In genomic region chr17:39225308-39225973, GRCh38 we compare ENCODE assay signal across 9 cellular contexts. TPM values are rescaled to one million over a fixed set of nuclear protein-coding genes. Genes with fewer than 3 reads are reported as not detected.
DNase-seq lines count a peak whose midpoint lies in the region; ATAC-seq and TF ChIP-seq lines count a peak whose summit lies in the region.
"Had no signal": no experiment of that assay in that cellular context is flagged by ENCODE, and none has a peak within 500 bp of the region (broad histone marks: within the 10 kb centered on the region; RNA-seq: fewer than 3 reads in every experiment).

Gene STAC2 (minus strand): TSS chr17:39225945. CDS start chr17:39225502, 443 bp downstream.

- peak within 1 kb of the TSS; percentile 70 for H3K4me2 ChIP-seq in SK-N-SH

- 4% methylated on average over 36 of the region's 72 CpGs for WGBS in SK-N-SH (ENCODE audit: low lambda C conversion rate)
- 1 to 2% (median 1%) methylated on average over 21 to 71 of the region's 72 CpGs for WGBS in ovary, 3 donors

- TF ChIP-seq POLR2A in ovary (IDR thresholded peaks at IDR 0.05) = no peak

- no peak within 1 kb of the TSS for H3K9ac ChIP-seq in SK-N-SH

- peak within 1 kb of the TSS in 3 of 4 donors; percentile 79 to 89 (median 83) for H3K4me3 Mint-ChIP-seq in CD4-positive, CD25-positive, alpha-beta regulatory T cell

- no peak within 1 kb of the TSS for H3K4me3 ChIP-seq in CD4-positive, CD25-positive, alpha-beta regulatory T cell (ENCODE audit: low read depth, low read length)
- peak within 1 kb of the TSS; percentile 50 to 55 for H3K4me3 ChIP-seq in SK-N-SH (ENCODE audit: low read depth in 2 of 2, low read length in 1 of 2)
- peak within 1 kb of the TSS; percentile 42 for H3K4me3 ChIP-seq in ovary

- H3K4me1 Mint-ChIP-seq in CD4-positive, CD25-positive, alpha-beta regulatory T cell = peaks cover 0 to 15% (median 7%) of the 10 kb centered on the region in 4 donors

- no peak within 1 kb of the TSS for H3K27ac Mint-ChIP-seq in CD4-positive, CD25-positive, alpha-beta regulatory T cell

- no peak within 1 kb of the TSS for H3K27ac ChIP-seq in CD4-positive, CD25-positive, alpha-beta regulatory T cell (ENCODE audit: insufficient read depth, low read length, poor library complexity, severe bottlenecking)
- H3K27ac ChIP-seq in SK-N-SH (ENCODE audit: low read depth in 2 of 2, low read length in 1 of 2) (no peak within 1 kb of the TSS), ovary (no peak within 1 kb of the TSS)

- H4K20me1 ChIP-seq in SK-N-SH (ENCODE audit: insufficient read depth) = no peaks in the 10 kb centered on the region

- no peak for DNase-seq in CD4-positive, CD25-positive, alpha-beta regulatory T cell
- DNase-seq in SK-N-SH = peak; percentile 58
- DNase-seq in ovary = no peak
- no peak for DNase-seq in NCI-H1048 (lab: John Stamatoyannopoulos, UW)
- no peak for DNase-seq in GM20000 (ENCODE audit: low spot score)
- DNase-seq in LoVo (ENCODE audit: low spot score) = no peak
- DNase-seq: T-helper 9 cell had no signal

- H3K4me1 ChIP-seq in CD4-positive, CD25-positive, alpha-beta regulatory T cell (ENCODE audit: control insufficient read depth, insufficient read depth, low read length, poor library complexity, severe bottlenecking) = peaks cover 20% of the 10 kb centered on the region
- H3K4me1 ChIP-seq in SK-N-SH (ENCODE audit: control insufficient read depth in 1 of 2, insufficient read depth in 2 of 2, low read depth in 1 of 2, low read length in 1 of 2) (peaks cover 8 to 9% of the 10 kb centered on the region in 2 experiments; a peak in 2 of 4 replicates), ovary (ENCODE audit: insufficient read depth) (peaks cover 2% of the 10 kb centered on the region)

- H3K36me3 ChIP-seq in CD4-positive, CD25-positive, alpha-beta regulatory T cell (ENCODE audit: control insufficient read depth, insufficient read depth, low read length) = no peaks in the 10 kb centered on the region
- H3K36me3 ChIP-seq in SK-N-SH (replicated peaks in 1 of 2; ENCODE audit: control insufficient read depth in 1 of 2, insufficient read depth in 2 of 2, low read length in 1 of 2) = no peaks in the 10 kb centered on the region
- H3K36me3 ChIP-seq in ovary = no peaks in the 10 kb centered on the region

- POLR2A ChIA-PET in SK-N-SH (lab: Yijun Ruan, JAX) = interaction anchor here (0.6 to 1.2 kb wide), 4 partner anchors 10 to 372 kb away, joined by 3 to 6 read pairs (median 3); partner anchors contain the start of genes RPL19 and RPL23

- 0 out of 2 replicates have a peak within 1 kb of the TSS, but pooled peaks have one; percentile 35 for H2AFZ ChIP-seq in SK-N-SH (ENCODE audit: low read depth)

- peak in 1 of 2 donors; percentile 21 for ATAC-seq in CD4-positive, CD25-positive, alpha-beta regulatory T cell (ENCODE audit: low read depth in 2 of 2)
- ATAC-seq in esophagus mucosa (peak; percentile 4), GM21529 (IDR thresholded peaks at IDR 0.05; ENCODE audit: unreplicated experiment) (no peak)

- CTCF ChIA-PET in SK-N-SH (lab: Yijun Ruan, JAX) = interaction anchor here (0.8 to 14.3 kb wide), 6 partner anchors 10 to 46 kb away, joined by 3 to 207 read pairs (median 5); no protein-coding TSS in a partner anchor

- TF ChIP-seq EP300 in SK-N-SH (IDR thresholded peaks at IDR 0.05; ENCODE audit: borderline replicate concordance in 1 of 2, low read depth in 1 of 2, low read length in 1 of 2) = no peak
- TF ChIP-seq EP300 in ovary (IDR thresholded peaks at IDR 0.05) = no peak

- H3F3A ChIP-seq in SK-N-SH (replicated peaks; ENCODE audit: insufficient read depth) = peaks cover 6% of the 10 kb centered on the region

- peaks cover 65% of the 10 kb centered on the region for H3K27me3 Mint-ChIP-seq in CD4-positive, CD25-positive, alpha-beta regulatory T cell

- intact Hi-C loops in ovary (cut with DNase I) = loop anchor here in 1 of 4 donors (10.0 kb wide), 1 partner anchor 839 kb away; the partner anchor contains the start of gene THRA

- peaks cover 13% of the 10 kb centered on the region for H3K27me3 ChIP-seq in CD4-positive, CD25-positive, alpha-beta regulatory T cell (ENCODE audit: control insufficient read depth, insufficient read depth, low read length)
- H3K27me3 ChIP-seq in SK-N-SH (ENCODE audit: insufficient read depth) (no peaks in the 10 kb centered on the region), ovary (no peaks in the 10 kb centered on the region)

- no peaks in the 10 kb centered on the region for H3K79me2 ChIP-seq in SK-N-SH (ENCODE audit: insufficient read depth)

- no peaks in the 10 kb centered on the region for H3K9me3 Mint-ChIP-seq in CD4-positive, CD25-positive, alpha-beta regulatory T cell

- no peak for TF ChIP-seq RAD21 in SK-N-SH (IDR thresholded peaks at IDR 0.05; ENCODE audit: low read length)

- H3K9me3 ChIP-seq in CD4-positive, CD25-positive, alpha-beta regulatory T cell (ENCODE audit: control insufficient read depth in 2 of 2, low read length in 2 of 2) = no peaks in the 10 kb centered on the region
- no peaks in the 10 kb centered on the region for H3K9me3 ChIP-seq in SK-N-SH
- H3K9me3 ChIP-seq in ovary = no peaks in the 10 kb centered on the region

- no peaks in the 10 kb centered on the region for H3K9me2 ChIP-seq in SK-N-SH

- H3K36me3 Mint-ChIP-seq in CD4-positive, CD25-positive, alpha-beta regulatory T cell = no peaks in the 10 kb centered on the region

- no peak for TF ChIP-seq CTCF in SK-N-SH (IDR thresholded peaks at IDR 0.05)
- TF ChIP-seq CTCF in ovary (IDR thresholded peaks at IDR 0.05) = no peak
- no peak for TF ChIP-seq CTCF in GM20000 (IDR thresholded peaks at IDR 0.05; ENCODE audit: extremely low read depth, missing control alignments)

TF ChIP-seq in SK-N-SH, 30 proteins besides CTCF, POLR2A, EP300 and RAD21:
- no peak for TF ChIP-seq TCF12 (IDR thresholded peaks at IDR 0.05)
TF ChIP-seq in SK-N-SH: peak in this region for 0.

RNA-seq across cellular contexts. Expression of gene STAC2, which starts in this region (rescaled TPM):
- total RNA-seq in CD4-positive, CD25-positive, alpha-beta regulatory T cell = not detected
- not detected for polyA plus RNA-seq in CD4-positive, CD25-positive, alpha-beta regulatory T cell
- 0.07 and 0.08 TPM in 2 replicates for polyA plus RNA-seq in SK-N-SH (2012; rRNA removed)
- polyA plus RNA-seq in SK-N-SH (2012; cell fraction: cytosol; rRNA removed) = 0.04 and 0.13 TPM in 2 replicates
- 0.10 and 0.23 TPM in 2 replicates for polyA plus RNA-seq in SK-N-SH (2012; cell fraction: nucleus; rRNA removed)
- 0.60 TPM for total RNA-seq in esophagus mucosa
- 1 to 10 TPM in 2 of 7 donors, under 1 TPM in 4, not detected in 1; 0.43 to 5.4 (median 0.73) TPM for total RNA-seq in ovary
- under 1 TPM; 0.29 to 0.67 TPM for polyA plus RNA-seq in ovary

Comparison
In these comparisons a context has a peak if more than half of its experiments do, and no peak if none do; other contexts are left out.
1. Peak in DNase-seq, H3K4me3 ChIP-seq and H3K4me2 ChIP-seq in SK-N-SH; RNA of the gene not detected or under 1 TPM.
2. Peak in ATAC-seq in esophagus mucosa; RNA of the gene not detected or under 1 TPM.